In the genomic region with DNA sequence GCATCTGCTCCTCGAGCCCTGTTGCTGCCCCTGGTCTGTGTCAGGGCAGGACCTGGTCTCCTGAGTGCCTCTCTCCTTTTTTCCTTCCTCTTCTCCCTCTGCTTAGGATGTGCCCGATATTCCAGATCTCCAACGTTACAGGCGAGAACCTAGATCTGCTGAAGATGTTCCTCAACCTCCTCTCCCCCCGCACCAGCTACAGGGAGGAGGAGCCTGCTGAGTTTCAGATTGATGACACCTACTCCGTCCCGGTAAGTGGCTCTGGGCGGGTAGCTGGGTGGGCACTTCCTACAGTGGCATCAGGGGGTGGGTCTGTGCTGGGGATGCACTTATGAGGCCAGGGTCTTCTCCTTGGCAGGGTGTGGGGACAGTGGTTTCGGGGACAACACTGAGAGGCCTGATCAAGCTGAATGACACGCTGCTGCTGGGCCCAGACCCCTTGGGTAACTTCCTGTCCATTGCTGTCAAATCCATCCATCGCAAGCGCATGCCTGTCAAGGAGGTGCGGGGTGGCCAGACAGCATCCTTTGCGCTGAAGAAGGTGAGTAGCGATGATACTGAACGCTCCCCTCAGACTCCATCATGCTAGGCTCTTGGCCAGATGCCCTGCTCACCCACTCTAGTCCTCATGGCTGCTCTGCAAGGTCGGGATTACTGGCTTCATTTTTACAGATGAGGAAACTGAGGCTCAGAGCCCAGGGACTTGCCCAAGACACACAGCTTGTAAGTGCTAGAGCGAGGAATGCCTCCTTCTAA, we compare ENCODE assay signal across 15 cellular contexts.
"Had no signal": no experiment of that assay in that cellular context is flagged by ENCODE, and none has a peak within 500 bp of the region (broad histone marks: within the 10 kb centered on the region; RNA-seq: fewer than 3 reads in every experiment).

No MANE protein-coding gene starts in this region.

- H3K4me3 ChIP-seq: gastrocnemius medialis, heart right ventricle, right atrium auricular region, smooth muscle cell had no signal

- H3K27me3 Mint-ChIP-seq: activated CD8-positive, alpha-beta memory T cell treated with anti-CD3 and anti-CD28 coated beads, Interleukin-2, amount 10 ng/mL, durations not matched to agents 7 days and 5 days; activated naive CD4-positive, alpha-beta T cell treated with anti-CD3 and anti-CD28 coated beads, Interleukin-2, amount 50 U/mL, for 24 hours; effector memory CD8-positive, alpha-beta T cell; stimulated activated naive B cell treated with anti-CD40 and anti-IgM and Interleukin-4, amounts not matched to agents 10 μg/mL and 1 μg/mL and 100 μg/mL, for 72 hours had no signal

- H3K4me1 Mint-ChIP-seq: activated CD8-positive, alpha-beta memory T cell treated with anti-CD3 and anti-CD28 coated beads, Interleukin-2, amount 10 ng/mL, durations not matched to agents 7 days and 5 days had no signal

- H3K4me3 Mint-ChIP-seq: activated CD8-positive, alpha-beta memory T cell treated with anti-CD3 and anti-CD28 coated beads, Interleukin-2, amount 10 ng/mL, durations not matched to agents 7 days and 5 days; activated naive CD4-positive, alpha-beta T cell treated with anti-CD3 and anti-CD28 coated beads, Interleukin-2, amount 50 U/mL, for 24 hours; effector memory CD8-positive, alpha-beta T cell; stimulated activated naive B cell treated with anti-CD40 and anti-IgM and Interleukin-4, amounts not matched to agents 10 μg/mL and 1 μg/mL and 100 μg/mL, for 72 hours had no signal

- ATAC-seq: activated CD4-positive, CD25-positive, alpha-beta regulatory T cell treated with anti-CD3 and anti-CD28 coated beads, Interleukin-2, amount 50 U/mL, for 24 hours; activated CD8-positive, alpha-beta memory T cell treated with anti-CD3 and anti-CD28 coated beads, Interleukin-2, amount 10 ng/mL, durations not matched to agents 7 days and 5 days; effector memory CD8-positive, alpha-beta T cell; gastrocnemius medialis; heart right ventricle; stimulated activated naive B cell treated with anti-CD40 and anti-IgM and Interleukin-4, amounts not matched to agents 10 μg/mL and 1 μg/mL and 100 μg/mL, for 72 hours had no signal

- H3K27me3 ChIP-seq: gastrocnemius medialis, heart right ventricle, right atrium auricular region had no signal

- DNase-seq: activated CD4-positive, alpha-beta T cell treated with anti-CD3 and anti-CD28 coated beads, Interleukin-2, amount 50 U/mL, for 48 hours; activated CD8-positive, alpha-beta memory T cell treated with anti-CD3 and anti-CD28 coated beads, Interleukin-2, amount 10 ng/mL, durations not matched to agents 7 days and 5 days; cortex of kidney; effector memory CD8-positive, alpha-beta T cell; gastrocnemius medialis; heart right ventricle; kidney glomerular epithelial cell; SIG-M5; stimulated activated naive B cell treated with anti-CD40 and anti-IgM and Interleukin-4, amounts not matched to agents 10 μg/mL and 1 μg/mL and 100 μg/mL, for 72 hours; trophoblast cell had no signal

- H3K9me3 Mint-ChIP-seq: activated naive CD4-positive, alpha-beta T cell treated with anti-CD3 and anti-CD28 coated beads, Interleukin-2, amount 50 U/mL, for 24 hours; effector memory CD8-positive, alpha-beta T cell; stimulated activated naive B cell treated with anti-CD40 and anti-IgM and Interleukin-4, amounts not matched to agents 10 μg/mL and 1 μg/mL and 100 μg/mL, for 72 hours had no signal

- H3K4me1 ChIP-seq: gastrocnemius medialis, right atrium auricular region had no signal

- H3K9me3 ChIP-seq: gastrocnemius medialis, heart right ventricle, right atrium auricular region had no signal

- H3K27ac ChIP-seq: epithelial cell of prostate, gastrocnemius medialis, heart right ventricle, right atrium auricular region had no signal
